In the genomic region with DNA sequence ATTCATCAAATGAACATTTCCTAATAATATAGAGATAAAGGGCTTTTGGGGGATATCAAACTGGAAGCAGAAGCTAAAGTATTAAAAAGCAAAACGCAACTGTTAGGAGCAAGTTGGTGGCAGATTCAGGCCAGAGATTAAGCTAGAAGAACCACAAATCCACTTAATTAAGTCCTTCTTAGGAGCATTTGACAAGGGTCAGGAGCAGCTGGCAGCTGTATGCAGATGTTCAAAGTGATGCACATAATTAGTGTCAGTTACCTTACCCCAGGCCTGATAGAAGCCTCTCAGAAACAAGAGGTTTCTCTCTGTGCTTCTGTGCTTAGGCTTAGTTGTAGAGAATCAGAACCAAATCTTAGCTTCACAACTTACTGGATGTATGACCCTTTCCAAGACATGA, we compare ENCODE assay signal across 21 cellular contexts.
"Had no signal": no experiment of that assay in that cellular context is flagged by ENCODE, and none has a peak within 500 bp of the region (broad histone marks: within the 10 kb centered on the region; RNA-seq: fewer than 3 reads in every experiment).

No MANE protein-coding gene starts in this region.

- H3K4me1 ChIP-seq: left lung, lower lobe of right lung, transverse colon had no signal

- H3K27ac ChIP-seq: brain microvascular endothelial cell, coronary artery, dorsolateral prefrontal cortex, left lung, lower lobe of right lung, neural progenitor cell, transverse colon had no signal

- DNase-seq: activated CD4-positive, alpha-beta memory T cell treated with anti-CD3 and anti-CD28 coated beads for 36 hours; activated CD4-positive, alpha-beta T cell treated with anti-CD3 and anti-CD28 coated beads, Interleukin-2, amount 10 ng/mL, durations not matched to agents 24 days and 14 days; activated CD4-positive, CD25-positive, alpha-beta regulatory T cell treated with anti-CD3 and anti-CD28 coated beads, Interleukin-2, amount 50 U/mL, for 72 hours; activated CD8-positive, alpha-beta memory T cell treated with anti-CD3 and anti-CD28 coated beads, Interleukin-2, amount 50 U/mL, for 4 hours; activated gamma-delta T cell; activated naive CD4-positive, alpha-beta T cell treated with anti-CD3 and anti-CD28 coated beads, Interleukin-2, amount 50 U/mL, for 16 hours; activated T-cell treated with anti-CD3 and anti-CD28 coated beads, Interleukin-2, amount 50 U/mL, for 24 hours; amniotic stem cell; brain microvascular endothelial cell; dorsolateral prefrontal cortex; effector memory CD4-positive, alpha-beta T cell; left lung; lower lobe of right lung; mesenchymal stem cell; naive thymus-derived CD8-positive, alpha-beta T cell; posterior cingulate gyrus; right cardiac atrium; stimulated activated naive CD4-positive, alpha-beta T cell treated with Interleukin-2 at 50 U/mL for 16 hours; transverse colon had no signal

- H3K4me3 ChIP-seq: coronary artery, dorsolateral prefrontal cortex, left lung, lower lobe of right lung, neural progenitor cell, transverse colon had no signal

- H3K36me3 ChIP-seq: brain microvascular endothelial cell, left lung, lower lobe of right lung, neural progenitor cell, transverse colon had no signal

- H3K27me3 ChIP-seq: brain microvascular endothelial cell, dorsolateral prefrontal cortex, left lung, neural progenitor cell, transverse colon had no signal

- H3K9me3 ChIP-seq: left lung, lower lobe of right lung, transverse colon had no signal
